ENCODE assay signal across 8 cellular contexts in genomic region chr10:16828114-16828568, GRCh38. TPM values are rescaled to one million over a fixed set of nuclear protein-coding genes. Genes with fewer than 3 reads are reported as not detected.
DNase-seq lines count a peak whose midpoint lies in the region; ATAC-seq, FAIRE-seq and TF ChIP-seq lines count a peak whose summit lies in the region.

No MANE protein-coding gene starts in this region.

- no peaks in the 10 kb centered on the region for H4K20me1 ChIP-seq in GM23338 (replicated peaks; ENCODE audit: insufficient read depth)

- peaks cover 12% of the 10 kb centered on the region for H3K9me3 Mint-ChIP-seq in GM23338
- peaks cover 4% of the 10 kb centered on the region for H3K9me3 Mint-ChIP-seq in activated naive CD8-positive, alpha-beta T cell treated with anti-CD3 and anti-CD28 coated beads, Interleukin-2, amount 10 ng/mL, durations not matched to agents 7 days and 5 days

- H3K4me3 Mint-ChIP-seq in GM23338 = no peak overlapping the region
- H3K4me3 Mint-ChIP-seq in activated naive CD8-positive, alpha-beta T cell treated with anti-CD3 and anti-CD28 coated beads, Interleukin-2, amount 10 ng/mL, durations not matched to agents 7 days and 5 days = no peak overlapping the region

- H3K4me1 Mint-ChIP-seq in GM23338 = no peaks in the 10 kb centered on the region; the same call in 2 of the 3 replicates
- H3K4me1 Mint-ChIP-seq in activated naive CD8-positive, alpha-beta T cell treated with anti-CD3 and anti-CD28 coated beads, Interleukin-2, amount 10 ng/mL, durations not matched to agents 7 days and 5 days = peaks cover 10% of the 10 kb centered on the region

- POLR2A ChIA-PET in activated naive CD8-positive, alpha-beta T cell treated with anti-CD3 and anti-CD28 coated beads, Interleukin-2, amount 10 ng/mL, durations not matched to agents 7 days and 5 days (lab: Charles Lee) = interaction anchor here (0.6 kb wide), 1 partner anchor 11 kb away, joined by 3 read pairs; the partner anchor contains the start of gene RSU1

- H3K9me3 ChIP-seq in MG63 (no peaks in the 10 kb centered on the region), SK-N-MC (ENCODE audit: low read depth, low read length) (no peaks in the 10 kb centered on the region)

- H3K36me3 ChIP-seq in GM23338 (ENCODE audit: insufficient read depth) (peaks cover under 1% of the 10 kb centered on the region; the same call in 1 of the 2 replicates), MG63 (no peaks in the 10 kb centered on the region), SK-N-MC (ENCODE audit: insufficient read depth, low read length) (no peaks in the 10 kb centered on the region)

- no peaks in the 10 kb centered on the region for H3K27me3 ChIP-seq in GM23338 (ENCODE audit: insufficient read depth)
- H3K27me3 ChIP-seq in MG63 = no peaks in the 10 kb centered on the region

- ATAC-seq in GM23338 (peak; percentile 95), Right ventricle myocardium superior (ENCODE audit: poor library complexity) (peak; percentile 87)
- ATAC-seq in activated naive CD8-positive, alpha-beta T cell treated with anti-CD3 and anti-CD28 coated beads, Interleukin-2, amount 10 ng/mL, durations not matched to agents 7 days and 5 days (ENCODE audit: low read depth) = peak; percentile 83

- peak; percentile 95 for DNase-seq in GM23338 (ENCODE audit: low spot score)
- peak; percentile 46 for DNase-seq in MG63
- DNase-seq in SK-N-MC (ENCODE audit: low read depth, low spot score) = peak; percentile 37
- DNase-seq in activated naive CD8-positive, alpha-beta T cell treated with anti-CD3 and anti-CD28 coated beads, Interleukin-2, amount 10 ng/mL, durations not matched to agents 7 days and 5 days = peak; percentile 47
- peak; percentile 57 for DNase-seq in Right ventricle myocardium superior
- DNase-seq in pulmonary artery endothelial cell (ENCODE audit: low read depth, low spot score) = peak; percentile 86
- no peak for DNase-seq in posterior vena cava (ENCODE audit: low spot score)

- TF ChIP-seq CTCF in GM23338 (conservative IDR thresholded peaks at IDR 0.05; ENCODE audit: low read depth in 2 of 2) = peak; percentile 63 to 75

- peaks cover 2% of the 10 kb centered on the region for H3K27me3 Mint-ChIP-seq in GM23338 (ENCODE audit: insufficient read depth, low read depth, poor library complexity)
- H3K27me3 Mint-ChIP-seq in activated naive CD8-positive, alpha-beta T cell treated with anti-CD3 and anti-CD28 coated beads, Interleukin-2, amount 10 ng/mL, durations not matched to agents 7 days and 5 days = no peaks in the 10 kb centered on the region

- no peak overlapping the region for H3K27ac ChIP-seq in GM23338 (ENCODE audit: low read depth)
- H3K27ac ChIP-seq in SK-N-MC = no peak overlapping the region

- no peaks in the 10 kb centered on the region for H3K9me2 ChIP-seq in GM23338 (ENCODE audit: insufficient read depth)

- H3K27ac Mint-ChIP-seq in GM23338 = no peak overlapping the region
- H3K27ac Mint-ChIP-seq in activated naive CD8-positive, alpha-beta T cell treated with anti-CD3 and anti-CD28 coated beads, Interleukin-2, amount 10 ng/mL, durations not matched to agents 7 days and 5 days = peak overlapping the region; percentile 20

- no peaks in the 10 kb centered on the region for H3K79me2 ChIP-seq in GM23338 (replicated peaks; ENCODE audit: insufficient read depth)

- peak; percentile 95 for FAIRE-seq in G401.6 (lab: Jason Lieb, UNC)

- no peak overlapping the region for H2AFZ ChIP-seq in GM23338

- peaks cover 5% of the 10 kb centered on the region; the same call in 2 of the 3 replicates for H3K36me3 Mint-ChIP-seq in GM23338 (ENCODE audit: low read depth)
- peaks cover 3% of the 10 kb centered on the region for H3K36me3 Mint-ChIP-seq in activated naive CD8-positive, alpha-beta T cell treated with anti-CD3 and anti-CD28 coated beads, Interleukin-2, amount 10 ng/mL, durations not matched to agents 7 days and 5 days

- no peaks in the 10 kb centered on the region for H3F3A ChIP-seq in GM23338 (replicated peaks; ENCODE audit: low read depth)

- H3K9ac ChIP-seq in SK-N-MC (ENCODE audit: insufficient read length) = no peak overlapping the region

- intact Hi-C loops in Right ventricle myocardium superior (cut with DNase I) (no loop called here), posterior vena cava (cut with DNase I) (no loop called here)

- H3K4me2 ChIP-seq in GM23338 = no peak overlapping the region

- H3K4me3 ChIP-seq in GM23338 (no peak overlapping the region), MG63 (no peak overlapping the region), SK-N-MC (no peak overlapping the region)

- H3K4me1 ChIP-seq in GM23338 (ENCODE audit: insufficient read depth) = peaks cover 4% of the 10 kb centered on the region; the same call in 1 of the 2 replicates

TF ChIP-seq in GM23338, 12 proteins besides CTCF, POLR2A, EP300 and RAD21:
- peak; percentile 50; the same call in 1 of the 2 replicates for TF ChIP-seq CREB1 (CRISPR knock-in tag; IDR thresholded peaks at IDR 0.05; ENCODE audit: low read depth)
- no peak for TF ChIP-seq ZNF462 (CRISPR knock-in tag; IDR thresholded peaks at IDR 0.05)

RNA-seq across cellular contexts. Expression of gene RSU1, which starts 10.9 kb away (rescaled TPM):
- 62.7 and 67.5 TPM in 2 replicates for total RNA-seq in GM23338 (2014; rRNA removed; shearing (Covaris generic))
- polyA plus RNA-seq in GM23338 (2016; fragmentation: Nextera tagmentation; extraction: Ambion mirVana) = 81.3 and 96.2 TPM in 2 replicates
- total RNA-seq in MG63 (2014; rRNA removed; shearing (Covaris generic); ENCODE audit: low replicate concordance) = 44.1 and 44.5 TPM in 2 replicates
- 10 to 100 TPM; 69.5 to 72.7 TPM for total RNA-seq in activated naive CD8-positive, alpha-beta T cell treated with anti-CD3 and anti-CD28 coated beads, Interleukin-2, amount 10 ng/mL, durations not matched to agents 7 days and 5 days
- 49.4 TPM for total RNA-seq in Right ventricle myocardium superior
- 57.4 and 85.6 TPM in 2 replicates for total RNA-seq in pulmonary artery endothelial cell
- total RNA-seq in posterior vena cava = 100 to 1,000 TPM; 108 to 115 TPM
